26 cellular contexts compared by ENCODE assay signal in genomic region chr11:864118-864827, GRCh38. TPM values are rescaled to one million over a fixed set of nuclear protein-coding genes. Genes with fewer than 3 reads are reported as not detected.
DNase-seq lines count a peak whose midpoint lies in the region; ATAC-seq, FAIRE-seq and TF ChIP-seq lines count a peak whose summit lies in the region.
"Had no signal": no experiment of that assay in that cellular context is flagged by ENCODE, and none has a peak within 500 bp of the region (broad histone marks: within the 10 kb centered on the region; RNA-seq: fewer than 3 reads in every experiment).

No MANE protein-coding gene starts in this region.

- peaks cover 3% of the 10 kb centered on the region for H3F3A ChIP-seq in SK-N-SH (replicated peaks; ENCODE audit: insufficient read depth)

- H3K36me3 Mint-ChIP-seq in stimulated activated effector memory CD8-positive, alpha-beta T cell treated with anti-CD3 and anti-CD28 coated beads, Interleukin-12 subunit alpha, Interleukin-12 subunit beta, amount 100 ng/mL, for 72 hours = peaks cover 20% of the 10 kb centered on the region
- H3K36me3 Mint-ChIP-seq: CD4-positive, CD25-positive, alpha-beta regulatory T cell; IgD-negative memory B cell had no signal

- H3K27ac ChIP-seq in SK-N-SH (ENCODE audit: low read depth in 2 of 2, low read length in 1 of 2) (no peak overlapping the region; a peak in 1 of 4 replicates), SK-N-MC (peak overlapping the region; percentile 31; the same call in 1 of the 2 replicates)
- H3K27ac ChIP-seq: HL-60, PC-9 had no signal

- TF ChIP-seq RAD21 in SK-N-SH (IDR thresholded peaks at IDR 0.05; ENCODE audit: low read length) = no peak

- ATAC-seq in SK-N-SH treated with all-trans-retinoic acid at 6 μM for 48 hours = no peak
- ATAC-seq in left lobe of liver = peak; percentile 7
- ATAC-seq in stimulated activated effector memory CD8-positive, alpha-beta T cell treated with anti-CD3 and anti-CD28 coated beads, Interleukin-12 subunit alpha, Interleukin-12 subunit beta, amount 100 ng/mL, for 72 hours = peak; percentile 9
- ATAC-seq in HG03135 (IDR thresholded peaks at IDR 0.05; ENCODE audit: unreplicated experiment) = no peak
- ATAC-seq: Right ventricle myocardium inferior had no signal

- H3K9me3 ChIP-seq in SK-N-SH (no peaks in the 10 kb centered on the region), SK-N-MC (ENCODE audit: low read depth, low read length) (no peaks in the 10 kb centered on the region)
- H3K9me3 ChIP-seq: BE2C, MG63 had no signal

- H3K9ac ChIP-seq in SK-N-SH = no peak overlapping the region
- no peak overlapping the region for H3K9ac ChIP-seq in SK-N-MC (ENCODE audit: insufficient read length)

- H3K4me2 ChIP-seq in SK-N-SH = no peak overlapping the region
- H3K4me2 ChIP-seq: PC-9 had no signal

- no peak for TF ChIP-seq CTCF in SK-N-SH (IDR thresholded peaks at IDR 0.05)

- H3K79me2 ChIP-seq in SK-N-SH (ENCODE audit: insufficient read depth) = peaks cover 7% of the 10 kb centered on the region; the same call in 1 of the 2 replicates

- no peak overlapping the region for H3K4me3 ChIP-seq in SK-N-SH (ENCODE audit: low read depth in 2 of 2, low read length in 1 of 2)
- H3K4me3 ChIP-seq in SK-N-MC = no peak overlapping the region
- H3K4me3 ChIP-seq: MG63, PC-9 had no signal

- peak overlapping the region; percentile 78 for H3K27ac Mint-ChIP-seq in stimulated activated effector memory CD8-positive, alpha-beta T cell treated with anti-CD3 and anti-CD28 coated beads, Interleukin-12 subunit alpha, Interleukin-12 subunit beta, amount 100 ng/mL, for 72 hours

- no peak for FAIRE-seq in H54 (lab: Jason Lieb, UNC)
- FAIRE-seq: HTR-8/SVneo had no signal

- H3K4me1 Mint-ChIP-seq in stimulated activated effector memory CD8-positive, alpha-beta T cell treated with anti-CD3 and anti-CD28 coated beads, Interleukin-12 subunit alpha, Interleukin-12 subunit beta, amount 100 ng/mL, for 72 hours = no peaks in the 10 kb centered on the region
- H3K4me1 Mint-ChIP-seq: CD4-positive, CD25-positive, alpha-beta regulatory T cell; IgD-negative memory B cell had no signal

- H3K4me3 Mint-ChIP-seq in stimulated activated effector memory CD8-positive, alpha-beta T cell treated with anti-CD3 and anti-CD28 coated beads, Interleukin-12 subunit alpha, Interleukin-12 subunit beta, amount 100 ng/mL, for 72 hours = no peak overlapping the region
- H3K4me3 Mint-ChIP-seq: CD4-positive, CD25-positive, alpha-beta regulatory T cell had no signal

- CTCF ChIA-PET in SK-N-SH (lab: Yijun Ruan, JAX) = no interaction called here

- H3K36me3 ChIP-seq in SK-N-SH (replicated peaks in 1 of 2; ENCODE audit: control insufficient read depth in 1 of 2, insufficient read depth in 2 of 2, low read length in 1 of 2) (peaks cover 0 to 24% of the 10 kb centered on the region in 2 experiments), SK-N-MC (ENCODE audit: insufficient read depth, low read length) (no peaks in the 10 kb centered on the region; the same call in 1 of the 2 replicates)
- H3K36me3 ChIP-seq: BE2C had no signal

- H3K27me3 ChIP-seq in SK-N-SH (ENCODE audit: insufficient read depth) = no peaks in the 10 kb centered on the region
- H3K27me3 ChIP-seq: BE2C, MG63 had no signal

- peaks cover 10 to 34% of the 10 kb centered on the region in 2 experiments; a peak in 2 of 4 replicates for H3K4me1 ChIP-seq in SK-N-SH (ENCODE audit: control insufficient read depth in 1 of 2, insufficient read depth in 2 of 2, low read depth in 1 of 2, low read length in 1 of 2)

- H3K9me2 ChIP-seq in SK-N-SH = no peaks in the 10 kb centered on the region

- H4K20me1 ChIP-seq in SK-N-SH (ENCODE audit: insufficient read depth) = peaks cover 28% of the 10 kb centered on the region

- DNase-seq in SK-N-SH = no peak
- no peak for DNase-seq in SK-N-MC (ENCODE audit: low read depth, low spot score)
- DNase-seq in left lobe of liver (ENCODE audit: low spot score) = no peak
- no peak for DNase-seq in stimulated activated effector memory CD8-positive, alpha-beta T cell treated with anti-CD3 and anti-CD28 coated beads, Interleukin-12 subunit alpha, Interleukin-12 subunit beta, amount 100 ng/mL, for 72 hours (ENCODE audit: low spot score in 2 of 2)
- no peak for DNase-seq in H54 (ENCODE audit: insufficient read length, low spot score)
- no peak for DNase-seq in cortex of kidney (lab: John Stamatoyannopoulos, UW)
- DNase-seq: 8988T; BE2C; CD4-positive, CD25-positive, alpha-beta regulatory T cell; COR-L47; GF-D8; GOT3; Kasumi-1; MG63; NCI-H1048; NCI-H1436 treated with DMSO at 0.1 percent for 48 hours; NCI-H2029; NCI-H345; NCI-H524 treated with DMSO at 0.1 percent for 48 hours; PC-9 had no signal

- POLR2A ChIA-PET in SK-N-SH (lab: Yijun Ruan, JAX) = interaction anchor here (0.9 kb wide), 1 partner anchor 625 kb away, joined by 4 read pairs; no protein-coding TSS in a partner anchor

- H2AFZ ChIP-seq in SK-N-SH (ENCODE audit: low read depth) = no peak overlapping the region
- H2AFZ ChIP-seq: PC-9 had no signal

- no peak for TF ChIP-seq POLR2A in H54 (IDR thresholded peaks at IDR 0.05; ENCODE audit: low read depth, low read length)

- no peak for TF ChIP-seq EP300 in SK-N-SH (IDR thresholded peaks at IDR 0.05; ENCODE audit: borderline replicate concordance in 1 of 2, low read depth in 1 of 2, low read length in 1 of 2)

- WGBS in SK-N-SH (ENCODE audit: low lambda C conversion rate) = 95% methylated on average over 14 of the region's 28 CpGs

- H3K9me3 Mint-ChIP-seq in stimulated activated effector memory CD8-positive, alpha-beta T cell treated with anti-CD3 and anti-CD28 coated beads, Interleukin-12 subunit alpha, Interleukin-12 subunit beta, amount 100 ng/mL, for 72 hours = no peaks in the 10 kb centered on the region
- H3K9me3 Mint-ChIP-seq: CD4-positive, CD25-positive, alpha-beta regulatory T cell; IgD-negative memory B cell had no signal

TF ChIP-seq in SK-N-SH, 30 proteins besides CTCF, POLR2A, EP300 and RAD21:
- TF ChIP-seq IRF3 (IDR thresholded peaks at IDR 0.05; ENCODE audit: low read depth, low read length) = no peak
- peak; percentile 0; the same call in 1 of the 2 replicates for TF ChIP-seq SIN3A (IDR thresholded peaks at IDR 0.05; ENCODE audit: borderline replicate concordance, low read depth, low read length)
- TF ChIP-seq TAF1 (IDR thresholded peaks at IDR 0.05; ENCODE audit: borderline replicate concordance, low read depth, low read length) = no peak
- no peak for TF ChIP-seq YY1 (IDR thresholded peaks at IDR 0.05; ENCODE audit: low read depth)
- no peak for TF ChIP-seq RXRA (IDR thresholded peaks at IDR 0.05; ENCODE audit: borderline replicate concordance, low read depth)

TF ChIP-seq in SK-N-SH treated with all-trans-retinoic acid at 6 μM for 48 hours, 23 proteins besides CTCF, POLR2A, EP300 and RAD21 (continues in another document):
- TF ChIP-seq CSDC2 (CRISPR knock-in tag; IDR thresholded peaks at IDR 0.05) = no peak
- TF ChIP-seq POU6F1 (CRISPR knock-in tag; IDR thresholded peaks at IDR 0.05; ENCODE audit: borderline replicate concordance, low read depth) = no peak
- TF ChIP-seq ZNF8 (CRISPR knock-in tag; IDR thresholded peaks at IDR 0.05) = no peak
- no peak for TF ChIP-seq CSRNP3 (CRISPR knock-in tag; IDR thresholded peaks at IDR 0.05)
- TF ChIP-seq TOX (CRISPR knock-in tag; IDR thresholded peaks at IDR 0.05; ENCODE audit: borderline replicate concordance) = no peak

RNA-seq across cellular contexts. Expression of gene TSPAN4, which starts 21.6 kb away (rescaled TPM):
- 201 and 226 TPM in 2 replicates for polyA plus RNA-seq in SK-N-SH (2012; rRNA removed)
- polyA plus RNA-seq in SK-N-SH (2012; cell fraction: cytosol; rRNA removed) = 66.1 and 128 TPM in 2 replicates
- polyA plus RNA-seq in SK-N-SH (2012; cell fraction: nucleus; rRNA removed) = 521 and 832 TPM in 2 replicates
- total RNA-seq in left lobe of liver = 17.1 TPM

RNA-seq across cellular contexts. Expression of gene POLR2L, which starts 21.9 kb away (rescaled TPM):
- 287 and 540 TPM in 2 replicates for polyA plus RNA-seq in SK-N-SH (2012; rRNA removed)
- 228 and 230 TPM in 2 replicates for polyA plus RNA-seq in SK-N-SH (2012; cell fraction: cytosol; rRNA removed)
- polyA plus RNA-seq in SK-N-SH (2012; cell fraction: nucleus; rRNA removed) = 123 and 341 TPM in 2 replicates
- total RNA-seq in left lobe of liver = 81.5 TPM

RNA-seq across cellular contexts. Expression of gene CD151, which starts 31.5 kb away (rescaled TPM):
- polyA plus RNA-seq in SK-N-SH (2012; rRNA removed) = 922 and 1,149 TPM in 2 replicates
- polyA plus RNA-seq in SK-N-SH (2012; cell fraction: cytosol; rRNA removed) = 364 and 668 TPM in 2 replicates
- polyA plus RNA-seq in SK-N-SH (2012; cell fraction: nucleus; rRNA removed) = 1,027 and 1,059 TPM in 2 replicates
- total RNA-seq in left lobe of liver = 120 TPM

RNA-seq across cellular contexts. Expression of gene CRACR2B, which starts 36.6 kb away (rescaled TPM):
- polyA plus RNA-seq in SK-N-SH (2012; rRNA removed) = 0.94 and 1.1 TPM in 2 replicates
- polyA plus RNA-seq in SK-N-SH (2012; cell fraction: cytosol; rRNA removed) = 0.21 and 0.28 TPM in 2 replicates
- 3.8 and 5.0 TPM in 2 replicates for polyA plus RNA-seq in SK-N-SH (2012; cell fraction: nucleus; rRNA removed)
- 3.5 TPM for total RNA-seq in left lobe of liver

RNA-seq across cellular contexts. Expression of gene PNPLA2, which starts 45.6 kb away (rescaled TPM):
- polyA plus RNA-seq in SK-N-SH (2012; rRNA removed) = 47.7 and 60.3 TPM in 2 replicates
- polyA plus RNA-seq in SK-N-SH (2012; cell fraction: cytosol; rRNA removed) = 24.0 and 41.7 TPM in 2 replicates
- polyA plus RNA-seq in SK-N-SH (2012; cell fraction: nucleus; rRNA removed) = 222 and 344 TPM in 2 replicates
- 107 TPM for total RNA-seq in left lobe of liver

Comparison
In these comparisons a context has a peak if more than half of its experiments do, and no peak if none do; other contexts are left out.
1. ATAC-seq: peak in left lobe of liver (single experiment) and stimulated activated effector memory CD8-positive, alpha-beta T cell treated with anti-CD3 and anti-CD28 coated beads, Interleukin-12 subunit alpha, Interleukin-12 subunit beta, amount 100 ng/mL, for 72 hours (single experiment); none in SK-N-SH treated with all-trans-retinoic acid at 6 μM for 48 hours (single experiment) and HG03135 (single experiment).